Comparison of ENCODE assay signal across 18 cellular contexts in genomic region chr4:184066584-184067300, GRCh38.
DNase-seq lines count a peak whose midpoint lies in the region; ATAC-seq, FAIRE-seq and TF ChIP-seq lines count a peak whose summit lies in the region.
"Had no signal": no experiment of that assay in that cellular context is flagged by ENCODE, and none has a peak within 500 bp of the region (broad histone marks: within the 10 kb centered on the region; RNA-seq: fewer than 3 reads in every experiment).

No MANE protein-coding gene starts in this region.

- H3K36me3 ChIP-seq in HepG2 (replicated peaks in 1 of 2; ENCODE audit: control insufficient read depth in 1 of 2, insufficient read depth in 2 of 2, low read length in 2 of 2) = no peaks in the 10 kb centered on the region
- H3K36me3 ChIP-seq: heart left ventricle, upper lobe of left lung had no signal

- ATAC-seq in HepG2 = peak; percentile 51
- ATAC-seq in GM21528 (IDR thresholded peaks at IDR 0.05; ENCODE audit: low FRiP score, unreplicated experiment) = no peak
- ATAC-seq: heart left ventricle, psoas muscle had no signal

- FAIRE-seq in HepG2 (lab: Jason Lieb, UNC) = no peak
- no peak for FAIRE-seq in H54 (lab: Jason Lieb, UNC)
- FAIRE-seq: H1 had no signal

- no peaks in the 10 kb centered on the region; a peak in 1 of 5 replicates for H3K27me3 ChIP-seq in HepG2 (ENCODE audit: control insufficient read depth in 1 of 2, insufficient read depth in 2 of 2, low read length in 2 of 2)
- H3K27me3 ChIP-seq: heart left ventricle, upper lobe of left lung had no signal

- H3K4me1 ChIP-seq in HepG2 (ENCODE audit: insufficient read depth, low read length) = peaks cover 30% of the 10 kb centered on the region
- H3K4me1 ChIP-seq: heart left ventricle, psoas muscle had no signal

- peak overlapping the region; percentile 72 for H3K27ac ChIP-seq in VCaP
- no peak overlapping the region for H3K27ac ChIP-seq in HepG2 (ENCODE audit: extremely low read length, insufficient read depth, low read length)
- H3K27ac ChIP-seq: heart left ventricle, psoas muscle had no signal

- no peak for TF ChIP-seq CTCF in VCaP (conservative IDR thresholded peaks at IDR 0.05)
- no peak for TF ChIP-seq CTCF in HepG2 (CRISPR knock-in tag; IDR thresholded peaks at IDR 0.05)

- in situ Hi-C loops in Caki2 (cut with HindIII; ENCODE audit: low pct_unique_long_range_greater_than_20kb, low sequenced_read_pairs) (no loop called here), HepG2 (cut with HindIII; ENCODE audit: extremely low pct_ligation_motif_present, low pct_unique_long_range_greater_than_20kb) (no loop called here)

- no peak for TF ChIP-seq POLR2A in HepG2 (IDR thresholded peaks at IDR 0.05; ENCODE audit: insufficient read depth in 1 of 2, low read depth in 2 of 2, low read length in 2 of 2)
- TF ChIP-seq POLR2A in H54 (IDR thresholded peaks at IDR 0.05; ENCODE audit: low read depth, low read length) = no peak

- TF ChIP-seq EP300 in HepG2 (IDR thresholded peaks at IDR 0.05; ENCODE audit: low read depth in 2 of 2, low read length in 2 of 2) (no peak), HepG2 (CRISPR knock-in tag; IDR thresholded peaks at IDR 0.05; ENCODE audit: borderline replicate concordance) (no peak)

- DNase-seq in Caki2 (ENCODE audit: low read depth) (peak; percentile 21), HepG2 (ENCODE audit: low spot score) (no peak), renal cortical epithelial cell (ENCODE audit: low read depth) (peak; percentile 67), cerebellum (ENCODE audit: low spot score) (no peak), NCI-H146 treated with DMSO at 0.1 percent for 48 hours (lab: John Stamatoyannopoulos, UW; ENCODE audit: unreplicated experiment) (no peak), H54 (ENCODE audit: insufficient read length, low spot score) (no peak)
- DNase-seq: DMS79; heart left ventricle; left cardiac atrium; NCI-H1092; NCI-H187 treated with DMSO at 0.1 percent for 48 hours; NCI-H526 treated with DMSO at 0.1 percent for 48 hours; psoas muscle; stimulated activated CD4-positive, alpha-beta T cell treated with anti-CD3 and anti-CD28 coated beads, Interleukin-1b, Interleukin-23, amount 100 ng/mL, for 48 hours; upper lobe of left lung had no signal

- no peaks in the 10 kb centered on the region for H4K20me1 ChIP-seq in HepG2 (ENCODE audit: insufficient read depth, low read length)

- no peaks in the 10 kb centered on the region for H3K9me3 ChIP-seq in HepG2 (ENCODE audit: low read length)

- H3K4me2 ChIP-seq in HepG2 (ENCODE audit: low read depth, low read length) = peak overlapping the region; percentile 39

- no TSS peak for BruUV-seq in HepG2 (replicated peaks; lab: Mats Ljungman, UMichigan)

- H3K79me2 ChIP-seq in HepG2 (ENCODE audit: insufficient read depth, low read length) = no peaks in the 10 kb centered on the region

- intact Hi-C loops in HepG2 (cut with micrococcal nuclease; ENCODE audit: unreplicated experiment) = no loop called here

- TF ChIP-seq RAD21 in HepG2 (CRISPR knock-in tag; IDR thresholded peaks at IDR 0.05) = no peak

- H2AFZ ChIP-seq in HepG2 (ENCODE audit: low read length) = no peak overlapping the region

- WGBS in HepG2 (ENCODE audit: low lambda C conversion rate) = 12% methylated on average over 9 of the region's 9 CpGs

- no peak overlapping the region for H3K9ac ChIP-seq in HepG2 (ENCODE audit: insufficient read depth, low read depth, low read length)

- no peak overlapping the region for H3K4me3 ChIP-seq in HepG2 (replicated peaks in 1 of 3; ENCODE audit: insufficient read depth in 1 of 3, low read depth in 2 of 3, low read length in 3 of 3)
- H3K4me3 ChIP-seq: heart left ventricle, psoas muscle, upper lobe of left lung had no signal

- CTCF ChIA-PET in HepG2 (lab: Yijun Ruan, JAX; ENCODE audit: low intra/inter-chr PET ratio, low total read pairs) = no interaction called here

- POLR2A ChIA-PET in HepG2 (lab: Yijun Ruan, JAX) = interaction anchor here (1.4 kb wide), 1 partner anchor 38 kb away, joined by 5 read pairs; no protein-coding TSS in a partner anchor

TF ChIP-seq in HepG2, 621 proteins besides CTCF, POLR2A, EP300 and RAD21:
- TF ChIP-seq TFE3 (CRISPR knock-in tag; IDR thresholded peaks at IDR 0.05) (peak; percentile 27; the same call in 1 of the 2 replicates), NR2F6 (IDR thresholded peaks at IDR 0.05) (peak; percentile 31; the same call in 1 of the 2 replicates), NR2F6 (CRISPR knock-in tag; IDR thresholded peaks at IDR 0.05) (no peak)
- TF ChIP-seq, protein P1, sequence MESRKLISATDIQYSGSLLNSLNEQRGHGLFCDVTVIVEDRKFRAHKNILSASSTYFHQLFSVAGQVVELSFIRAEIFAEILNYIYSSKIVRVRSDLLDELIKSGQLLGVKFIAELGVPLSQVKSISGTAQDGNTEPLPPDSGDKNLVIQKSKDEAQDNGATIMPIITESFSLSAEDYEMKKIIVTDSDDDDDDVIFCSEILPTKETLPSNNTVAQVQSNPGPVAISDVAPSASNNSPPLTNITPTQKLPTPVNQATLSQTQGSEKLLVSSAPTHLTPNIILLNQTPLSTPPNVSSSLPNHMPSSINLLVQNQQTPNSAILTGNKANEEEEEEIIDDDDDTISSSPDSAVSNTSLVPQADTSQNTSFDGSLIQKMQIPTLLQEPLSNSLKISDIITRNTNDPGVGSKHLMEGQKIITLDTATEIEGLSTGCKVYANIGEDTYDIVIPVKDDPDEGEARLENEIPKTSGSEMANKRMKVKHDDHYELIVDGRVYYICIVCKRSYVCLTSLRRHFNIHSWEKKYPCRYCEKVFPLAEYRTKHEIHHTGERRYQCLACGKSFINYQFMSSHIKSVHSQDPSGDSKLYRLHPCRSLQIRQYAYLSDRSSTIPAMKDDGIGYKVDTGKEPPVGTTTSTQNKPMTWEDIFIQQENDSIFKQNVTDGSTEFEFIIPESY (CRISPR knock-in tag; IDR thresholded peaks at IDR 0.05) = no peak

Comparison
In these comparisons a context has a peak if more than half of its experiments do, and no peak if none do; other contexts are left out.
1. DNase-seq: peak in Caki2 (single experiment) and renal cortical epithelial cell (single experiment); none in HepG2 (single experiment), cerebellum (single experiment), NCI-H146 treated with DMSO at 0.1 percent for 48 hours (single experiment) and H54 (single experiment).